In the genomic region with DNA sequence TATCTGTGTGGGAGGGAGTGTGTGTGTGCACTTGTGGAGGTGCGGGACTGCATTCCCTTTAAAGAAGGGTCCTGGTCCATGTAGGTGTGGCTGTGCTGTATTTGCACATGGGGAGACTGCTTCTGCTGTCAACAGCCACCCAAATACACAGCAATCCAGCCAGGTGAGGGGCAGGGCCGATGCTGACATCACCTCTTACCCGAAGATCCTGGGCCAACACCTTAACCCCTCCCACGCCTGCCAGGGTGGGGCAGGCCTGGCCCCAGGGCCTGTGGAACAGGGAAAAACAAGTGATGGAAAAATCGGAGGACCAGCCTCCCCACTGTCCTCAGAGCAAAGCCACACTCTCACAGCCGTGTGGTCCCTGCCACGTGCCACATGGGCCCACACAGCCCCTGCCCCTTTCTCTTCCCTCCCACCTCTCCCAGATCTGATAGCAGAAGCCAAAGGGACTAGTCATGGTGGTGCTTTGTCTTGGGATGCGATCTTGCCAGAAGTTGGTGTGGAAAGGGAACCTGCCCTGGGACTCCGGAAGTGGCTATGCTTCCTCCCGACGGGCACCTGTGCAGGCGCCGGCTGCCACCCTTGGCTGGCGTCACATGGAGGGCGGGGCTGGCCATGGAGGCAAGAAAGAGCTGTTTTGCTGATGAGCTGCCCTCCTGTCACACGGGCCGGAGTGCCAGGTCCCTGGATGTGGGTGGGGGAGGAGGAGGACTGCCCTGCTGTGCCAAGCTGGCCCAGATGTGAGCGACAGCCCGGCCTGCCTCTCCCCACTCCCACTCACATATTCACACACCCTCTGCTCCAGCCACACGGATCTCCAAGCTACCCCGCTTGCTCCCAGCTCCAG, we compare ENCODE assay signal across 1 cellular context.
TF ChIP-seq lines count a peak whose summit lies in the region.

No MANE protein-coding gene starts in this region.

TF ChIP-seq in GM23338, 12 proteins besides CTCF, POLR2A, EP300 and RAD21 (continued from another document):
- TF ChIP-seq, protein P1, sequence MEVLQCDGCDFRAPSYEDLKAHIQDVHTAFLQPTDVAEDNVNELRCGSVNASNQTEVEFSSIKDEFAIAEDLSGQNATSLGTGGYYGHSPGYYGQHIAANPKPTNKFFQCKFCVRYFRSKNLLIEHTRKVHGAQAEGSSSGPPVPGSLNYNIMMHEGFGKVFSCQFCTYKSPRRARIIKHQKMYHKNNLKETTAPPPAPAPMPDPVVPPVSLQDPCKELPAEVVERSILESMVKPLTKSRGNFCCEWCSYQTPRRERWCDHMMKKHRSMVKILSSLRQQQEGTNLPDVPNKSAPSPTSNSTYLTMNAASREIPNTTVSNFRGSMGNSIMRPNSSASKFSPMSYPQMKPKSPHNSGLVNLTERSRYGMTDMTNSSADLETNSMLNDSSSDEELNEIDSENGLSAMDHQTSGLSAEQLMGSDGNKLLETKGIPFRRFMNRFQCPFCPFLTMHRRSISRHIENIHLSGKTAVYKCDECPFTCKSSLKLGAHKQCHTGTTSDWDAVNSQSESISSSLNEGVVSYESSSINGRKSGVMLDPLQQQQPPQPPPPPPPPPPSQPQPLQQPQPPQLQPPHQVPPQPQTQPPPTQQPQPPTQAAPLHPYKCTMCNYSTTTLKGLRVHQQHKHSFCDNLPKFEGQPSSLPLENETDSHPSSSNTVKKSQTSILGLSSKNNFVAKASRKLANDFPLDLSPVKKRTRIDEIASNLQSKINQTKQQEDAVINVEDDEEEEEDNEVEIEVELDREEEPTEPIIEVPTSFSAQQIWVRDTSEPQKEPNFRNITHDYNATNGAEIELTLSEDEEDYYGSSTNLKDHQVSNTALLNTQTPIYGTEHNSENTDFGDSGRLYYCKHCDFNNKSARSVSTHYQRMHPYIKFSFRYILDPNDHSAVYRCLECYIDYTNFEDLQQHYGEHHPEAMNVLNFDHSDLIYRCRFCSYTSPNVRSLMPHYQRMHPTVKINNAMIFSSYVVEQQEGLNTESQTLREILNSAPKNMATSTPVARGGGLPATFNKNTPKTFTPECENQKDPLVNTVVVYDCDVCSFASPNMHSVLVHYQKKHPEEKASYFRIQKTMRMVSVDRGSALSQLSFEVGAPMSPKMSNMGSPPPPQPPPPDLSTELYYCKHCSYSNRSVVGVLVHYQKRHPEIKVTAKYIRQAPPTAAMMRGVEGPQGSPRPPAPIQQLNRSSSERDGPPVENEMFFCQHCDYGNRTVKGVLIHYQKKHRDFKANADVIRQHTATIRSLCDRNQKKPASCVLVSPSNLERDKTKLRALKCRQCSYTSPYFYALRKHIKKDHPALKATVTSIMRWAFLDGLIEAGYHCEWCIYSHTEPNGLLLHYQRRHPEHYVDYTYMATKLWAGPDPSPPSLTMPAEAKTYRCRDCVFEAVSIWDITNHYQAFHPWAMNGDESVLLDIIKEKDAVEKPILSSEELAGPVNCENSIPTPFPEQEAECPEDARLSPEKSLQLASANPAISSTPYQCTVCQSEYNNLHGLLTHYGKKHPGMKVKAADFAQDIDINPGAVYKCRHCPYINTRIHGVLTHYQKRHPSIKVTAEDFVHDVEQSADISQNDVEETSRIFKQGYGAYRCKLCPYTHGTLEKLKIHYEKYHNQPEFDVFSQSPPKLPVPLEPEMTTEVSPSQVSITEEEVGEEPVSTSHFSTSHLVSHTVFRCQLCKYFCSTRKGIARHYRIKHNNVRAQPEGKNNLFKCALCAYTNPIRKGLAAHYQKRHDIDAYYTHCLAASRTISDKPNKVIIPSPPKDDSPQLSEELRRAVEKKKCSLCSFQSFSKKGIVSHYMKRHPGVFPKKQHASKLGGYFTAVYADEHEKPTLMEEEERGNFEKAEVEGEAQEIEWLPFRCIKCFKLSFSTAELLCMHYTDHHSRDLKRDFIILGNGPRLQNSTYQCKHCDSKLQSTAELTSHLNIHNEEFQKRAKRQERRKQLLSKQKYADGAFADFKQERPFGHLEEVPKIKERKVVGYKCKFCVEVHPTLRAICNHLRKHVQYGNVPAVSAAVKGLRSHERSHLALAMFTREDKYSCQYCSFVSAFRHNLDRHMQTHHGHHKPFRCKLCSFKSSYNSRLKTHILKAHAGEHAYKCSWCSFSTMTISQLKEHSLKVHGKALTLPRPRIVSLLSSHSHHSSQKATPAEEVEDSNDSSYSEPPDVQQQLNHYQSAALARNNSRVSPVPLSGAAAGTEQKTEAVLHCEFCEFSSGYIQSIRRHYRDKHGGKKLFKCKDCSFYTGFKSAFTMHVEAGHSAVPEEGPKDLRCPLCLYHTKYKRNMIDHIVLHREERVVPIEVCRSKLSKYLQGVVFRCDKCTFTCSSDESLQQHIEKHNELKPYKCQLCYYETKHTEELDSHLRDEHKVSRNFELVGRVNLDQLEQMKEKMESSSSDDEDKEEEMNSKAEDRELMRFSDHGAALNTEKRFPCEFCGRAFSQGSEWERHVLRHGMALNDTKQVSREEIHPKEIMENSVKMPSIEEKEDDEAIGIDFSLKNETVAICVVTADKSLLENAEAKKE (CRISPR knock-in tag; IDR thresholded peaks at IDR 0.05), result no peak
TF ChIP-seq in GM23338: peak in this region for 0.
